In the genomic region with DNA sequence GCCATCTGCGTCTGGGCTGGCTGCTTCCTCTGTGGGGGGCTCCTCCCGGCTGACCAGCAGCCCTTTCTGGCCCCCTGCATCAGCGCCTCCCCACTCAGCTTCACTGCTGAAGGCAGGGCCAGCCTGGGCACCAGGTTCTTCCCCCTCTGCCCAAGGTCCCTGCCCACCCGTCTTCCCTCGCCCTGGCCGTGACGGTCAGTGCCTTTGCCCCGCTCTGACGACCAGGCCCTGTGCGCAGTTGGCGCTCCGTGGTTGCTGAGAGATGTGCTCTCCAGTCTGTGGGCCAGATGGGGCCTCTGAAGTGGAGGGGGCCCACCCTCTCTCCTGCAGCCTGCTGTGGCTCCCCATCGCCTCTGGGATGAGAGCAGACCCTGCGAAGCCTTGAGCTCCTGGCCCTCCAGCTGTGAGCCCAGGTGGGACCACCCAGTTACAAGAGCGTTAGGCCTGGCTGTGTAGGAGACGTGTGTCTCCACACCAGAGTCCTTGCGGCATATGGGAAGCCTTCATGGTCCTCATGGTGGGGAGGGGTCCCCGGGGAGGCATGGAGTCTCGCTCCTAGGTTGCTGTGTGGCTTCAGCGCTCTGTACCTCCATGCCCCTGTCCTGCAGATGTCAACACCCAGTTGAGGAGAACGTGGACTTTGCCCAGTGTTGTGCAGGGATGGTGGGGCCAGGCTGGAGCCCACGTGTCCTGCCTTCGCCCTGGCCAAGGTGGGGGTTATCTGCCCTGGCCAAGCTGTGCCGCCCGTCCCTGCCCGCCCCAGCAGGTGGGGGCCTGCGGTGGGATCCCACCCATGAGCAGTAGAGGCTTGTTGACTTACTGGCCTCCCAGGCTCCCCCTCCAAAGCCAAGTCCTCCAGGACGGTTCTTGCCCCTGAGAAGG, we compare ENCODE assay signal across 1 cellular context.
TF ChIP-seq lines count a peak whose summit lies in the region.

No MANE protein-coding gene starts in this region.

TF ChIP-seq in HepG2, 621 proteins besides CTCF, POLR2A, EP300 and RAD21 (continued from another document):
- TF ChIP-seq, protein P1, sequence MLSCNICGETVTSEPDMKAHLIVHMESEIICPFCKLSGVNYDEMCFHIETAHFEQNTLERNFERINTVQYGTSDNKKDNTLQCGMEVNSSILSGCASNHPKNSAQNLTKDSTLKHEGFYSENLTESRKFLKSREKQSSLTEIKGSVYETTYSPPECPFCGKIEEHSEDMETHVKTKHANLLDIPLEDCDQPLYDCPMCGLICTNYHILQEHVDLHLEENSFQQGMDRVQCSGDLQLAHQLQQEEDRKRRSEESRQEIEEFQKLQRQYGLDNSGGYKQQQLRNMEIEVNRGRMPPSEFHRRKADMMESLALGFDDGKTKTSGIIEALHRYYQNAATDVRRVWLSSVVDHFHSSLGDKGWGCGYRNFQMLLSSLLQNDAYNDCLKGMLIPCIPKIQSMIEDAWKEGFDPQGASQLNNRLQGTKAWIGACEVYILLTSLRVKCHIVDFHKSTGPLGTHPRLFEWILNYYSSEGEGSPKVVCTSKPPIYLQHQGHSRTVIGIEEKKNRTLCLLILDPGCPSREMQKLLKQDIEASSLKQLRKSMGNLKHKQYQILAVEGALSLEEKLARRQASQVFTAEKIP (CRISPR knock-in tag; IDR thresholded peaks at IDR 0.05; ENCODE audit: borderline replicate concordance), result no peak
- TF ChIP-seq REPIN1 (CRISPR knock-in tag; IDR thresholded peaks at IDR 0.05; ENCODE audit: borderline replicate concordance, low read depth) (no peak), ZKSCAN5 (CRISPR knock-in tag; IDR thresholded peaks at IDR 0.05) (no peak), ZBTB20 (CRISPR knock-in tag; IDR thresholded peaks at IDR 0.05; ENCODE audit: borderline replicate concordance, low read depth) (no peak; the same call in 1 of the 2 replicates), ZNF83 (CRISPR knock-in tag; IDR thresholded peaks at IDR 0.05; ENCODE audit: borderline replicate concordance) (no peak), SAFB2 (CRISPR knock-in tag; IDR thresholded peaks at IDR 0.05; ENCODE audit: borderline replicate concordance, low read depth) (no peak), IKZF4 (CRISPR knock-in tag; IDR thresholded peaks at IDR 0.05; ENCODE audit: borderline replicate concordance, low read depth, not compliant biosample characterization) (no peak), ZNF674 (CRISPR knock-in tag; IDR thresholded peaks at IDR 0.05; ENCODE audit: low read depth) (no peak)
- TF ChIP-seq, protein P2, sequence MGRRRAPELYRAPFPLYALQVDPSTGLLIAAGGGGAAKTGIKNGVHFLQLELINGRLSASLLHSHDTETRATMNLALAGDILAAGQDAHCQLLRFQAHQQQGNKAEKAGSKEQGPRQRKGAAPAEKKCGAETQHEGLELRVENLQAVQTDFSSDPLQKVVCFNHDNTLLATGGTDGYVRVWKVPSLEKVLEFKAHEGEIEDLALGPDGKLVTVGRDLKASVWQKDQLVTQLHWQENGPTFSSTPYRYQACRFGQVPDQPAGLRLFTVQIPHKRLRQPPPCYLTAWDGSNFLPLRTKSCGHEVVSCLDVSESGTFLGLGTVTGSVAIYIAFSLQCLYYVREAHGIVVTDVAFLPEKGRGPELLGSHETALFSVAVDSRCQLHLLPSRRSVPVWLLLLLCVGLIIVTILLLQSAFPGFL (CRISPR knock-in tag; IDR thresholded peaks at IDR 0.05), result no peak
- TF ChIP-seq, protein P3, sequence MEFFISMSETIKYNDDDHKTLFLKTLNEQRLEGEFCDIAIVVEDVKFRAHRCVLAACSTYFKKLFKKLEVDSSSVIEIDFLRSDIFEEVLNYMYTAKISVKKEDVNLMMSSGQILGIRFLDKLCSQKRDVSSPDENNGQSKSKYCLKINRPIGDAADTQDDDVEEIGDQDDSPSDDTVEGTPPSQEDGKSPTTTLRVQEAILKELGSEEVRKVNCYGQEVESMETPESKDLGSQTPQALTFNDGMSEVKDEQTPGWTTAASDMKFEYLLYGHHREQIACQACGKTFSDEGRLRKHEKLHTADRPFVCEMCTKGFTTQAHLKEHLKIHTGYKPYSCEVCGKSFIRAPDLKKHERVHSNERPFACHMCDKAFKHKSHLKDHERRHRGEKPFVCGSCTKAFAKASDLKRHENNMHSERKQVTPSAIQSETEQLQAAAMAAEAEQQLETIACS (CRISPR knock-in tag; IDR thresholded peaks at IDR 0.05), result no peak
- TF ChIP-seq, protein P4, sequence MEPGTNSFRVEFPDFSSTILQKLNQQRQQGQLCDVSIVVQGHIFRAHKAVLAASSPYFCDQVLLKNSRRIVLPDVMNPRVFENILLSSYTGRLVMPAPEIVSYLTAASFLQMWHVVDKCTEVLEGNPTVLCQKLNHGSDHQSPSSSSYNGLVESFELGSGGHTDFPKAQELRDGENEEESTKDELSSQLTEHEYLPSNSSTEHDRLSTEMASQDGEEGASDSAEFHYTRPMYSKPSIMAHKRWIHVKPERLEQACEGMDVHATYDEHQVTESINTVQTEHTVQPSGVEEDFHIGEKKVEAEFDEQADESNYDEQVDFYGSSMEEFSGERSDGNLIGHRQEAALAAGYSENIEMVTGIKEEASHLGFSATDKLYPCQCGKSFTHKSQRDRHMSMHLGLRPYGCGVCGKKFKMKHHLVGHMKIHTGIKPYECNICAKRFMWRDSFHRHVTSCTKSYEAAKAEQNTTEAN (CRISPR knock-in tag; conservative IDR thresholded peaks at IDR 0.05), result peak; percentile 79; the same call in 1 of the 2 replicates
